25 cellular contexts compared by ENCODE assay signal in the genomic region with DNA sequence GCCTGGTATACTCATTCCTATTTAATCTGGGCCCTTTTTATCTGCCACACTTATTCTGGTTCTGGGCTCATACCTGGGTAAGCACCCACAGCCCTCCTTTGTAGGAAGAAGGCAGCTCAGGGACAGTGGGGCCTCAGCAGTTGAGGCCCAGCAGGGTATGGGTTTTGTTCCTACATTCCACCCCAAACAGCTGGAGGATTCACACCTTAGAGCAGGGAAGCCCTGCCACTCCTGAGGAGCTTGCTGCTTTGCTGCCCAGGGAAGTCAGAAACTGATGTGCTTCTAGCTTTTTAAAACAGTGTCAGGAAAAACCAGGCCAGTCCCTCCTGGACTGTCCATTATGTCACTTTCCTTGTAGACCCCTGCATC. TPM values are rescaled to one million over a fixed set of nuclear protein-coding genes. Genes with fewer than 3 reads are reported as not detected.
"Had no signal": no experiment of that assay in that cellular context is flagged by ENCODE, and none has a peak within 500 bp of the region (broad histone marks: within the 10 kb centered on the region; RNA-seq: fewer than 3 reads in every experiment).

No MANE protein-coding gene starts in this region.

- ATAC-seq: activated T-helper 17 cell treated with anti-CD3 and anti-CD28 coated beads, Interleukin-2, amount 50 U/mL, for 72 hours; gastrocnemius medialis; left lung; naive thymus-derived CD4-positive, alpha-beta T cell; T-cell had no signal

- H3K27me3 ChIP-seq: testis had no signal

- DNase-seq: activated CD4-positive, alpha-beta T cell treated with anti-CD3 and anti-CD28 coated beads, Interleukin-2, amount 50 U/mL, for 1 hour; activated CD4-positive, CD25-positive, alpha-beta regulatory T cell treated with anti-CD3 and anti-CD28 coated beads, Interleukin-2, amount 50 U/mL, for 72 hours; activated naive CD4-positive, alpha-beta T cell treated with Interleukin-2 at 50 U/mL for 16 hours; activated naive CD8-positive, alpha-beta T cell treated with anti-CD3 and anti-CD28 coated beads for 36 hours; activated T-cell treated with anti-CD3 and anti-CD28 coated beads, Interleukin-2, amount 50 U/mL, for 1 hour; colonic mucosa; dorsolateral prefrontal cortex; esophagus squamous epithelium; gastrocnemius medialis; head of caudate nucleus; naive thymus-derived CD4-positive, alpha-beta T cell; nucleus accumbens; stimulated activated CD4-positive, alpha-beta T cell treated with anti-CD3 and anti-CD28 coated beads, Interleukin-4, amount 100 ng/mL, for 1 hour; stimulated activated naive CD4-positive, alpha-beta T cell; T-cell; testis; upper lobe of left lung had no signal

- H3K27ac Mint-ChIP-seq: activated naive CD8-positive, alpha-beta T cell treated with anti-CD3 and anti-CD28 coated beads for 36 hours; activated T-helper 17 cell treated with anti-CD3 and anti-CD28 coated beads, Interleukin-2, amount 50 U/mL, for 72 hours; T-cell; T-helper 2 cell treated with Interferon-gamma antibody and Interleukin-4, amounts not matched to agents 5 μg/mL and 100 μg/mL, for 36 hours had no signal

- H3K4me3 Mint-ChIP-seq: activated T-helper 17 cell treated with anti-CD3 and anti-CD28 coated beads, Interleukin-2, amount 50 U/mL, for 72 hours; T-helper 2 cell treated with Interferon-gamma antibody and Interleukin-4, amounts not matched to agents 5 μg/mL and 100 μg/mL, for 36 hours had no signal

- H3K36me3 ChIP-seq: breast epithelium had no signal

- H3K9me3 Mint-ChIP-seq: activated naive CD8-positive, alpha-beta T cell treated with anti-CD3 and anti-CD28 coated beads for 36 hours; activated T-helper 17 cell treated with anti-CD3 and anti-CD28 coated beads, Interleukin-2, amount 50 U/mL, for 72 hours; central memory CD8-positive, alpha-beta T cell; T-cell; T-helper 2 cell treated with Interferon-gamma antibody and Interleukin-4, amounts not matched to agents 5 μg/mL and 100 μg/mL, for 36 hours had no signal

- H3K27ac ChIP-seq: breast epithelium, colonic mucosa, dorsolateral prefrontal cortex, esophagus squamous epithelium, gastrocnemius medialis, left lung, testis, upper lobe of left lung, VCaP had no signal

- H3K4me3 ChIP-seq: breast epithelium, colonic mucosa, dorsolateral prefrontal cortex, esophagus squamous epithelium, gastrocnemius medialis, lung, testis, upper lobe of left lung had no signal

- H3K9me3 ChIP-seq: breast epithelium, colonic mucosa, esophagus squamous epithelium, gastrocnemius medialis, left lung, testis, upper lobe of left lung had no signal

RNA-seq across cellular contexts. Expression of a gene that starts 1.2 kb away (rescaled TPM):
- polyA plus RNA-seq: naive thymus-derived CD4-positive, alpha-beta T cell had no signal

RNA-seq across cellular contexts. Expression of a gene that starts 13.7 kb away (rescaled TPM):
- total RNA-seq: breast epithelium, esophagus squamous epithelium, gastrocnemius medialis, kidney epithelial cell, left lung, lung had no signal
- polyA plus RNA-seq: naive thymus-derived CD4-positive, alpha-beta T cell had no signal
